16 cellular contexts compared by ENCODE assay signal in genomic region chr14:105153739-105154475, GRCh38.
"Had no signal": no experiment of that assay in that cellular context is flagged by ENCODE, and none has a peak within 500 bp of the region (broad histone marks: within the 10 kb centered on the region; RNA-seq: fewer than 3 reads in every experiment).

No MANE protein-coding gene starts in this region.

- H3K36me3 ChIP-seq: thyroid gland, uterus had no signal

- H3K4me1 ChIP-seq: thyroid gland, uterus had no signal

- H3K27ac ChIP-seq: WERI-Rb-1 had no signal

- H3K27me3 Mint-ChIP-seq: activated CD4-positive, alpha-beta T cell treated with anti-CD3 and anti-CD28 coated beads for 36 hours; activated CD8-positive, alpha-beta T cell treated with anti-CD3 and anti-CD28 coated beads for 36 hours had no signal

- H3K36me3 Mint-ChIP-seq: immature natural killer cell had no signal

- H3K4me3 ChIP-seq: thyroid gland, uterus had no signal

- DNase-seq: activated CD4-positive, alpha-beta T cell treated with anti-CD3 and anti-CD28 coated beads for 36 hours; activated CD8-positive, alpha-beta memory T cell treated with anti-CD3 and anti-CD28 coated beads, Interleukin-2, amount 50 U/mL, for 4 hours; activated CD8-positive, alpha-beta T cell treated with anti-CD3 and anti-CD28 coated beads for 36 hours; activated gamma-delta T cell treated with Interleukin-2 at 50 U/mL for 16 hours; activated T-cell treated with anti-CD3 and anti-CD28 coated beads, Interleukin-2, amount 50 U/mL, for 72 hours; caudate nucleus; cortex of kidney; effector CD8-positive, alpha-beta T cell; immature natural killer cell; left colon; mesendoderm; thyroid gland; WERI-Rb-1 had no signal

- H3K9me3 Mint-ChIP-seq: activated CD8-positive, alpha-beta T cell treated with anti-CD3 and anti-CD28 coated beads for 36 hours; activated T-cell treated with anti-CD3 and anti-CD28 coated beads, Interleukin-2, amount 50 U/mL, for 72 hours; immature natural killer cell; nephron progenitor cell; T-helper 2 cell treated with Interferon-gamma antibody and Interleukin-4, amounts not matched to agents 5 μg/mL and 100 μg/mL, for 36 hours had no signal

- H3K4me1 Mint-ChIP-seq: activated CD4-positive, alpha-beta T cell treated with anti-CD3 and anti-CD28 coated beads for 36 hours; immature natural killer cell had no signal

- H3K27ac Mint-ChIP-seq: activated CD4-positive, alpha-beta T cell treated with anti-CD3 and anti-CD28 coated beads for 36 hours; activated CD8-positive, alpha-beta T cell treated with anti-CD3 and anti-CD28 coated beads for 36 hours; activated T-cell treated with anti-CD3 and anti-CD28 coated beads, Interleukin-2, amount 50 U/mL, for 72 hours; immature natural killer cell; nephron progenitor cell; T-helper 2 cell treated with Interferon-gamma antibody and Interleukin-4, amounts not matched to agents 5 μg/mL and 100 μg/mL, for 36 hours had no signal

- H3K4me3 Mint-ChIP-seq: activated CD4-positive, alpha-beta T cell treated with anti-CD3 and anti-CD28 coated beads for 36 hours; activated CD8-positive, alpha-beta T cell treated with anti-CD3 and anti-CD28 coated beads for 36 hours; activated T-cell treated with anti-CD3 and anti-CD28 coated beads, Interleukin-2, amount 50 U/mL, for 72 hours; immature natural killer cell; nephron progenitor cell; T-helper 2 cell treated with Interferon-gamma antibody and Interleukin-4, amounts not matched to agents 5 μg/mL and 100 μg/mL, for 36 hours had no signal

- H3K9me3 ChIP-seq: thyroid gland, uterus had no signal

- H3K27me3 ChIP-seq: thyroid gland, uterus had no signal
